Comparison of ENCODE assay signal across 23 cellular contexts in genomic region chr4:125719987-125720386, GRCh38.
DNase-seq lines count a peak whose midpoint lies in the region; TF ChIP-seq lines count a peak whose summit lies in the region.
"Had no signal": no experiment of that assay in that cellular context is flagged by ENCODE, and none has a peak within 500 bp of the region (broad histone marks: within the 10 kb centered on the region; RNA-seq: fewer than 3 reads in every experiment).

No MANE protein-coding gene starts in this region.

- no peaks in the 10 kb centered on the region for H3K9me3 Mint-ChIP-seq in MCF 10A (ENCODE audit: unreplicated experiment)
- no peaks in the 10 kb centered on the region for H3K9me3 Mint-ChIP-seq in activated T-helper 1 cell treated with anti-CD3 and anti-CD28 coated beads, Interleukin-12 subunit alpha, Interleukin-12 subunit beta, Interleukin-2, Interleukin-4 antibody, amounts not matched to agents 30 ng/mL and 10 ng/mL and 1 ng/mL, durations not matched to agents 14 hours and 24 hours and 36 hours

- TF ChIP-seq CTCF in MCF 10A (IDR thresholded peaks at IDR 0.05; ENCODE audit: unreplicated experiment): no peak
- TF ChIP-seq CTCF in mammary epithelial cell (conservative IDR thresholded peaks at IDR 0.05 in 1 of 2, IDR thresholded peaks at IDR 0.05 in 1 of 2; ENCODE audit: extremely low read depth in 1 of 2, insufficient read depth in 1 of 2, low read depth in 1 of 2, low read length in 2 of 2): no peak
- no peak for TF ChIP-seq CTCF in fibroblast of villous mesenchyme (IDR thresholded peaks at IDR 0.05; ENCODE audit: insufficient read depth, low read depth, low read length)

- intact Hi-C loops in MCF 10A (cut with micrococcal nuclease) (no loop called here), mammary epithelial cell (cut with micrococcal nuclease) (no loop called here), cardiac septum (cut with DNase I) (no loop called here)
- intact Hi-C loops in activated T-helper 1 cell treated with anti-CD3 and anti-CD28 coated beads, Interleukin-12 subunit alpha, Interleukin-12 subunit beta, Interleukin-2, Interleukin-4 antibody, amounts not matched to agents 30 ng/mL and 10 ng/mL and 1 ng/mL, durations not matched to agents 14 hours and 24 hours and 36 hours (cut with micrococcal nuclease): no loop called here

- no peak overlapping the region for H3K4me3 Mint-ChIP-seq in MCF 10A (ENCODE audit: unreplicated experiment)
- H3K4me3 Mint-ChIP-seq in activated T-helper 1 cell treated with anti-CD3 and anti-CD28 coated beads, Interleukin-12 subunit alpha, Interleukin-12 subunit beta, Interleukin-2, Interleukin-4 antibody, amounts not matched to agents 30 ng/mL and 10 ng/mL and 1 ng/mL, durations not matched to agents 14 hours and 24 hours and 36 hours: no peak overlapping the region
- H3K4me3 Mint-ChIP-seq: activated CD4-positive, alpha-beta T cell treated with anti-CD3 and anti-CD28 coated beads for 36 hours; CD14-positive monocyte; natural killer cell; stimulated activated effector memory CD8-positive, alpha-beta T cell treated with anti-CD3 and anti-CD28 coated beads, Interleukin-12 subunit alpha, Interleukin-12 subunit beta, amount 100 ng/mL, for 72 hours had no signal

- CTCF ChIA-PET in MCF 10A (lab: Yijun Ruan, JAX) (interaction anchor here (0.5 kb wide), 1 partner anchor 13 kb away, joined by 3 read pairs; no protein-coding TSS in a partner anchor), mammary epithelial cell (lab: Charles Lee; ENCODE audit: low non-redundant PET) (no interaction called here)

- H3K27ac ChIP-seq in mammary epithelial cell (ENCODE audit: insufficient read depth, low read depth, low read length): no peak overlapping the region
- H3K27ac ChIP-seq: coronary artery, psoas muscle, SJCRH30 had no signal

- in situ Hi-C loops in mammary epithelial cell (cut with MboI; ENCODE audit: low sequenced_read_pairs in 2 of 2): no loop called here

- no peaks in the 10 kb centered on the region for H3K4me1 Mint-ChIP-seq in MCF 10A (ENCODE audit: insufficient read depth, unreplicated experiment)
- no peaks in the 10 kb centered on the region for H3K4me1 Mint-ChIP-seq in activated T-helper 1 cell treated with anti-CD3 and anti-CD28 coated beads, Interleukin-12 subunit alpha, Interleukin-12 subunit beta, Interleukin-2, Interleukin-4 antibody, amounts not matched to agents 30 ng/mL and 10 ng/mL and 1 ng/mL, durations not matched to agents 14 hours and 24 hours and 36 hours (ENCODE audit: low read depth)
- H3K4me1 Mint-ChIP-seq: activated CD4-positive, alpha-beta T cell treated with anti-CD3 and anti-CD28 coated beads for 36 hours; CD14-positive monocyte; natural killer cell; stimulated activated effector memory CD8-positive, alpha-beta T cell treated with anti-CD3 and anti-CD28 coated beads, Interleukin-12 subunit alpha, Interleukin-12 subunit beta, amount 100 ng/mL, for 72 hours had no signal

- DNase-seq in MCF 10A (ENCODE audit: unreplicated experiment): peak; percentile 65
- DNase-seq in mammary epithelial cell: no peak
- peak; percentile 43 to 87 for DNase-seq in SW 1271 (lab: John Stamatoyannopoulos, UW)
- peak; percentile 51 for DNase-seq in fibroblast of villous mesenchyme (ENCODE audit: low read depth)
- DNase-seq in DMS153 treated with DMSO at 0.1 percent for 48 hours (lab: John Stamatoyannopoulos, UW; ENCODE audit: unreplicated experiment): no peak
- no peak for DNase-seq in cardiac septum (ENCODE audit: low spot score)
- DNase-seq in activated T-helper 1 cell treated with anti-CD3 and anti-CD28 coated beads, Interleukin-12 subunit alpha, Interleukin-12 subunit beta, Interleukin-2, Interleukin-4 antibody, amounts not matched to agents 30 ng/mL and 10 ng/mL and 1 ng/mL, durations not matched to agents 14 hours and 24 hours and 36 hours (ENCODE audit: low spot score): no peak
- DNase-seq in activated CD4-positive, alpha-beta T cell treated with anti-CD3 and anti-CD28 coated beads, Interleukin-2, amount 50 U/mL, for 4 hours: no peak
- DNase-seq: 8988T; activated CD4-positive, alpha-beta T cell treated with anti-CD3 and anti-CD28 coated beads for 36 hours; activated CD8-positive, alpha-beta memory T cell treated with anti-CD3 and anti-CD28 coated beads, Interleukin-2, amount 50 U/mL, for 48 hours; aorta; DMS153; GOT3; natural killer cell; NCI-H1930; NCI-H510A treated with DMSO at 0.1 percent for 48 hours; psoas muscle; SJCRH30; T-helper 9 cell had no signal

- H3K4me3 ChIP-seq in mammary epithelial cell (replicated peaks in 1 of 3; ENCODE audit: insufficient read depth in 1 of 3, low read depth in 2 of 3, low read length in 3 of 3) (no peak overlapping the region), fibroblast of villous mesenchyme (ENCODE audit: low read depth, low read length) (no peak overlapping the region)
- H3K4me3 ChIP-seq: coronary artery, psoas muscle, SJCRH30 had no signal

- no peaks in the 10 kb centered on the region for H3K9me3 ChIP-seq in mammary epithelial cell (replicated peaks; ENCODE audit: insufficient read depth, low read length)
- H3K9me3 ChIP-seq: psoas muscle, SJCRH30 had no signal

- no peaks in the 10 kb centered on the region for H4K20me1 ChIP-seq in mammary epithelial cell (ENCODE audit: insufficient read depth, low read length)

- no peaks in the 10 kb centered on the region for H3K36me3 ChIP-seq in mammary epithelial cell (ENCODE audit: insufficient read depth, low read length)
- H3K36me3 ChIP-seq: SJCRH30 had no signal

- no peak overlapping the region for H2AFZ ChIP-seq in mammary epithelial cell (ENCODE audit: low read depth, low read length)

- BruUV-seq in MCF 10A (replicated peaks; lab: Mats Ljungman, UMichigan) (no TSS peak), mammary epithelial cell (replicated peaks; lab: Mats Ljungman, UMichigan) (no TSS peak)

- POLR2A ChIA-PET in MCF 10A (lab: Yijun Ruan, JAX): no interaction called here

- H3K79me2 ChIP-seq in mammary epithelial cell (ENCODE audit: insufficient read depth, low read length): no peaks in the 10 kb centered on the region

- H3K27me3 ChIP-seq in mammary epithelial cell (ENCODE audit: insufficient read depth, low read length): no peaks in the 10 kb centered on the region
- H3K27me3 ChIP-seq: SJCRH30 had no signal

- 100% methylated on average over 2 of the region's 2 CpGs for WGBS in mammary epithelial cell (ENCODE audit: low coverage, missing lambda C conversion rate)

- no peaks in the 10 kb centered on the region for H3K36me3 Mint-ChIP-seq in MCF 10A (ENCODE audit: insufficient read depth, unreplicated experiment)
- H3K36me3 Mint-ChIP-seq in activated T-helper 1 cell treated with anti-CD3 and anti-CD28 coated beads, Interleukin-12 subunit alpha, Interleukin-12 subunit beta, Interleukin-2, Interleukin-4 antibody, amounts not matched to agents 30 ng/mL and 10 ng/mL and 1 ng/mL, durations not matched to agents 14 hours and 24 hours and 36 hours (ENCODE audit: low read depth): no peaks in the 10 kb centered on the region
- H3K36me3 Mint-ChIP-seq: CD14-positive monocyte; natural killer cell; stimulated activated effector memory CD8-positive, alpha-beta T cell treated with anti-CD3 and anti-CD28 coated beads, Interleukin-12 subunit alpha, Interleukin-12 subunit beta, amount 100 ng/mL, for 72 hours had no signal

- dilution Hi-C loops in mammary epithelial cell (cut with HindIII; ENCODE audit: low sequenced_read_pairs): no loop called here

- no peak overlapping the region for H3K9ac ChIP-seq in mammary epithelial cell (ENCODE audit: insufficient read depth, low read length)

- no peak overlapping the region for H3K4me2 ChIP-seq in mammary epithelial cell (ENCODE audit: insufficient read depth, low read depth, low read length)

- H3K27ac Mint-ChIP-seq in MCF 10A (ENCODE audit: low read depth, unreplicated experiment): no peak overlapping the region
- H3K27ac Mint-ChIP-seq in activated T-helper 1 cell treated with anti-CD3 and anti-CD28 coated beads, Interleukin-12 subunit alpha, Interleukin-12 subunit beta, Interleukin-2, Interleukin-4 antibody, amounts not matched to agents 30 ng/mL and 10 ng/mL and 1 ng/mL, durations not matched to agents 14 hours and 24 hours and 36 hours: no peak overlapping the region
- H3K27ac Mint-ChIP-seq: activated CD4-positive, alpha-beta T cell treated with anti-CD3 and anti-CD28 coated beads for 36 hours; CD14-positive monocyte; natural killer cell; stimulated activated effector memory CD8-positive, alpha-beta T cell treated with anti-CD3 and anti-CD28 coated beads, Interleukin-12 subunit alpha, Interleukin-12 subunit beta, amount 100 ng/mL, for 72 hours had no signal

- H3K27me3 Mint-ChIP-seq in MCF 10A (ENCODE audit: insufficient read depth, unreplicated experiment): no peaks in the 10 kb centered on the region
- H3K27me3 Mint-ChIP-seq in activated T-helper 1 cell treated with anti-CD3 and anti-CD28 coated beads, Interleukin-12 subunit alpha, Interleukin-12 subunit beta, Interleukin-2, Interleukin-4 antibody, amounts not matched to agents 30 ng/mL and 10 ng/mL and 1 ng/mL, durations not matched to agents 14 hours and 24 hours and 36 hours (ENCODE audit: insufficient read depth): no peaks in the 10 kb centered on the region
- H3K27me3 Mint-ChIP-seq: activated CD4-positive, alpha-beta T cell treated with anti-CD3 and anti-CD28 coated beads for 36 hours had no signal

- no peaks in the 10 kb centered on the region for H3K4me1 ChIP-seq in mammary epithelial cell (ENCODE audit: insufficient read depth, low read length)
- H3K4me1 ChIP-seq: psoas muscle, SJCRH30 had no signal

Comparison
In these comparisons a context has a peak if more than half of its experiments do, and no peak if none do; other contexts are left out.
1. DNase-seq: peak in MCF 10A (single experiment), SW 1271 (2 of 2) and fibroblast of villous mesenchyme (single experiment); none in mammary epithelial cell (single experiment), DMS153 treated with DMSO at 0.1 percent for 48 hours (single experiment), cardiac septum (single experiment), activated T-helper 1 cell treated with anti-CD3 and anti-CD28 coated beads, Interleukin-12 subunit alpha, Interleukin-12 subunit beta, Interleukin-2, Interleukin-4 antibody, amounts not matched to agents 30 ng/mL and 10 ng/mL and 1 ng/mL, durations not matched to agents 14 hours and 24 hours and 36 hours (single experiment) and activated CD4-positive, alpha-beta T cell treated with anti-CD3 and anti-CD28 coated beads, Interleukin-2, amount 50 U/mL, for 4 hours (0 of 2).